ENCODE assay signal across 20 cellular contexts in genomic region chr11:92703431-92703830, GRCh38.
DNase-seq lines count a peak whose midpoint lies in the region; ATAC-seq and TF ChIP-seq lines count a peak whose summit lies in the region.
"Had no signal": no experiment of that assay in that cellular context is flagged by ENCODE, and none has a peak within 500 bp of the region (broad histone marks: within the 10 kb centered on the region; RNA-seq: fewer than 3 reads in every experiment).

No MANE protein-coding gene starts in this region.

- TF ChIP-seq CTCF in brain microvascular endothelial cell (IDR thresholded peaks at IDR 0.05; ENCODE audit: low read depth, low read length, missing control alignments): no peak
- TF ChIP-seq CTCF in neural crest cell (conservative IDR thresholded peaks at IDR 0.05): no peak
- no peak for TF ChIP-seq CTCF in transverse colon (IDR thresholded peaks at IDR 0.05)

- H3K27ac ChIP-seq in brain microvascular endothelial cell: peak overlapping the region; percentile 86
- H3K27ac ChIP-seq in transverse colon: no peak overlapping the region
- H3K27ac ChIP-seq: esophagus squamous epithelium, suprapubic skin had no signal

- H3K27me3 ChIP-seq in MG63 (no peaks in the 10 kb centered on the region), brain microvascular endothelial cell (replicated peaks) (no peaks in the 10 kb centered on the region), transverse colon (no peaks in the 10 kb centered on the region)
- H3K27me3 ChIP-seq: esophagus squamous epithelium, suprapubic skin had no signal

- DNase-seq in EL (peak; percentile 49), MG63 (peak; percentile 5), brain microvascular endothelial cell (peak; percentile 68), neural crest cell (ENCODE audit: low read depth, low spot score) (no peak), transverse colon (no peak), DMS114 treated with DMSO at 0.1 percent for 48 hours (lab: John Stamatoyannopoulos, UW; ENCODE audit: unreplicated experiment) (no peak)
- DNase-seq: activated CD8-positive, alpha-beta T cell treated with anti-CD3 and anti-CD28 coated beads for 36 hours; activated naive CD4-positive, alpha-beta T cell treated with anti-CD3 and anti-CD28 coated beads, Interleukin-2, amount 50 U/mL, for 16 hours; activated T-cell treated with anti-CD3 and anti-CD28 coated beads, Interleukin-2, amount 50 U/mL, for 4 hours; Calu3; esophagus squamous epithelium; H9; left cardiac atrium; NCI-H1417; small intestine; stimulated activated CD4-positive, alpha-beta T cell treated with anti-CD3 and anti-CD28 coated beads, Interleukin-4, amount 100 ng/mL, for 4 hours; T-cell had no signal

- H3K27me3 Mint-ChIP-seq in neural crest cell (ENCODE audit: low read depth): no peaks in the 10 kb centered on the region
- H3K27me3 Mint-ChIP-seq: activated CD8-positive, alpha-beta T cell treated with anti-CD3 and anti-CD28 coated beads for 36 hours had no signal

- no peak for ATAC-seq in HG03457 (IDR thresholded peaks at IDR 0.05; ENCODE audit: unreplicated experiment)
- no peak for ATAC-seq in HG02642 (IDR thresholded peaks at IDR 0.05; ENCODE audit: poor library complexity, unreplicated experiment)
- ATAC-seq: activated CD8-positive, alpha-beta T cell treated with anti-CD3 and anti-CD28 coated beads for 36 hours; activated T-cell treated with anti-CD3 and anti-CD28 coated beads, Interleukin-2, amount 50 U/mL, for 4 hours; T-cell had no signal

- H3K36me3 ChIP-seq in MG63 (no peaks in the 10 kb centered on the region), brain microvascular endothelial cell (replicated peaks) (no peaks in the 10 kb centered on the region), transverse colon (no peaks in the 10 kb centered on the region)
- H3K36me3 ChIP-seq: esophagus squamous epithelium, suprapubic skin had no signal

- TF ChIP-seq POLR2A in transverse colon (IDR thresholded peaks at IDR 0.05): no peak

- in situ Hi-C loops in brain microvascular endothelial cell (cut with HindIII; ENCODE audit: low pct_ligation_motif_present, low sequenced_read_pairs) (no loop called here), transverse colon (cut with MboI; ENCODE audit: low pct_ligation_motif_present in 1 of 4, low pct_unique_long_range_greater_than_20kb in 1 of 4, low sequenced_read_pairs in 3 of 4) (no loop called here)

- WGBS in transverse colon (ENCODE audit: low coverage in 1 of 2), 2 donors: 35 to 43% methylated on average over 2 to 3 of the region's 3 CpGs

- peaks cover 34% of the 10 kb centered on the region for H3K4me1 Mint-ChIP-seq in neural crest cell
- H3K4me1 Mint-ChIP-seq: T-cell had no signal

- H3K9me3 ChIP-seq in MG63 (no peaks in the 10 kb centered on the region), transverse colon (no peaks in the 10 kb centered on the region)
- H3K9me3 ChIP-seq: esophagus squamous epithelium, suprapubic skin had no signal

- peaks cover 21% of the 10 kb centered on the region for H3K36me3 Mint-ChIP-seq in neural crest cell (ENCODE audit: low read depth)
- H3K36me3 Mint-ChIP-seq: T-cell had no signal

- peaks cover 0 to 3% (median 0%) of the 10 kb centered on the region in 4 donors for H3K4me1 ChIP-seq in transverse colon

- intact Hi-C loops in transverse colon (cut with DNase I; ENCODE audit: low total_unique reads): no loop called here

- no peak for TF ChIP-seq EP300 in transverse colon (IDR thresholded peaks at IDR 0.05; ENCODE audit: low read depth)

- no peak overlapping the region for H3K4me3 ChIP-seq in MG63
- no peak overlapping the region for H3K4me3 ChIP-seq in brain microvascular endothelial cell (ENCODE audit: low read depth, low read length)
- no peak overlapping the region for H3K4me3 ChIP-seq in transverse colon
- H3K4me3 ChIP-seq: esophagus squamous epithelium, suprapubic skin had no signal

- H3K4me3 Mint-ChIP-seq in neural crest cell: no peak overlapping the region
- H3K4me3 Mint-ChIP-seq: activated CD8-positive, alpha-beta T cell treated with anti-CD3 and anti-CD28 coated beads for 36 hours; activated T-cell treated with anti-CD3 and anti-CD28 coated beads, Interleukin-2, amount 50 U/mL, for 4 hours; H9; T-cell had no signal

- peak overlapping the region; percentile 66 for H3K27ac Mint-ChIP-seq in neural crest cell (ENCODE audit: unreplicated experiment)
- H3K27ac Mint-ChIP-seq: activated CD8-positive, alpha-beta T cell treated with anti-CD3 and anti-CD28 coated beads for 36 hours; H9; T-cell had no signal

- peaks cover 11% of the 10 kb centered on the region for H3K9me3 Mint-ChIP-seq in neural crest cell
- H3K9me3 Mint-ChIP-seq: activated CD8-positive, alpha-beta T cell treated with anti-CD3 and anti-CD28 coated beads for 36 hours; activated T-cell treated with anti-CD3 and anti-CD28 coated beads, Interleukin-2, amount 50 U/mL, for 4 hours; T-cell had no signal

Comparison
In these comparisons a context has a peak if more than half of its experiments do, and no peak if none do; other contexts are left out.
1. DNase-seq: peak in EL (single experiment), MG63 (single experiment) and brain microvascular endothelial cell (single experiment); none in neural crest cell (single experiment), transverse colon (single experiment) and DMS114 treated with DMSO at 0.1 percent for 48 hours (single experiment).